In the genomic region with DNA sequence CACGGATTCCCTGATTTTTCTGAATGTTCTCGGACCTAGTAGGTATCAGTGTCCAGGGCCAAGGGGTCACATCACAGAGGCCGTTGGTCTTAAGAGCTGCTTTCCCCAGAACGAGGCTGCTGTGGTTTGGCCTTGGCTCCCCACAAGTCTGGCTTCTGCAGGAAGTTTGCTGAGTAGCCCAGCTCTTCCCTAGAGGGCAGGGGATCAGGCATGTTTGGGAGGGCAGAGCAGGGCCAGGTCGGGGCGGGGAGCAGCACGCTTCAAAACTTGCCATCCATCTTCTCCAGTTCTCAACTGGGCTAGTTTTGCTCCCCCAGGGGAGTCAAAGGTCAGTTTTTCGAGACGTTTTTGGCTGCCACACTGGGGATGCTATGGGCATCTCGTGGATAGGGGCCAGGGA, we compare ENCODE assay signal across 22 cellular contexts.
"Had no signal": no experiment of that assay in that cellular context is flagged by ENCODE, and none has a peak within 500 bp of the region (broad histone marks: within the 10 kb centered on the region; RNA-seq: fewer than 3 reads in every experiment).

No MANE protein-coding gene starts in this region.

- H3K9me3 Mint-ChIP-seq: activated B cell treated with CpG ODN at 0.5 μM for 24 hours; activated CD8-positive, alpha-beta T cell treated with anti-CD3 and anti-CD28 coated beads for 36 hours; activated naive CD4-positive, alpha-beta T cell treated with anti-CD3 and anti-CD28 coated beads for 36 hours; activated T-cell treated with anti-CD3 and anti-CD28 coated beads, Interleukin-2, amount 50 U/mL, for 4 hours; activated T-helper 2 cell treated with anti-CD3 and anti-CD28 coated beads, Interferon-gamma antibody, Interleukin-2, Interleukin-4, amounts not matched to agents 10 μg/mL and 5 μg/mL and 100 μg/mL, durations not matched to agents 14 hours and 24 hours and 36 hours; endodermal cell; nephron had no signal

- DNase-seq: activated B cell treated with CpG ODN at 0.5 μM for 24 hours; activated CD4-positive, alpha-beta T cell treated with anti-CD3 and anti-CD28 coated beads for 36 hours; activated CD8-positive, alpha-beta T cell treated with anti-CD3 and anti-CD28 coated beads for 36 hours; activated naive CD4-positive, alpha-beta T cell treated with anti-CD3 and anti-CD28 coated beads for 36 hours; activated T-cell treated with anti-CD3 and anti-CD28 coated beads, Interleukin-2, amount 50 U/mL, for 4 hours; amygdala; cerebellar nuclear complex; esophagus squamous epithelium; hypothalamus; left ventricle myocardium superior; mammary epithelial cell; midbrain; nucleus accumbens; sigmoid colon; stimulated activated CD4-positive, alpha-beta T cell treated with anti-CD3 and anti-CD28 coated beads, Interleukin-2, amount 100 ng/mL, for 48 hours; stimulated activated naive CD4-positive, alpha-beta T cell; T1000 had no signal

- H3K27ac Mint-ChIP-seq: activated B cell treated with CpG ODN at 0.5 μM for 24 hours; activated CD4-positive, alpha-beta T cell treated with anti-CD3 and anti-CD28 coated beads for 36 hours; activated CD8-positive, alpha-beta T cell treated with anti-CD3 and anti-CD28 coated beads for 36 hours; activated naive CD4-positive, alpha-beta T cell treated with anti-CD3 and anti-CD28 coated beads for 36 hours; activated T-helper 2 cell treated with anti-CD3 and anti-CD28 coated beads, Interferon-gamma antibody, Interleukin-2, Interleukin-4, amounts not matched to agents 10 μg/mL and 5 μg/mL and 100 μg/mL, durations not matched to agents 14 hours and 24 hours and 36 hours; endodermal cell had no signal

- H3K4me3 ChIP-seq: coronary artery, esophagus squamous epithelium, gastroesophageal sphincter, sigmoid colon had no signal

- H3K27me3 ChIP-seq: esophagus squamous epithelium, gastroesophageal sphincter, sigmoid colon had no signal

- H3K27ac ChIP-seq: coronary artery, esophagus squamous epithelium, gastroesophageal sphincter had no signal

- H3K9me3 ChIP-seq: esophagus squamous epithelium, gastroesophageal sphincter, sigmoid colon had no signal

- H3K36me3 ChIP-seq: esophagus squamous epithelium, gastroesophageal sphincter, sigmoid colon had no signal

- ATAC-seq: activated CD4-positive, alpha-beta T cell treated with anti-CD3 and anti-CD28 coated beads for 36 hours; activated CD8-positive, alpha-beta T cell treated with anti-CD3 and anti-CD28 coated beads for 36 hours; activated T-cell treated with anti-CD3 and anti-CD28 coated beads, Interleukin-2, amount 50 U/mL, for 4 hours; gastroesophageal sphincter; left ventricle myocardium superior had no signal

- H3K27me3 Mint-ChIP-seq: activated CD4-positive, alpha-beta T cell treated with anti-CD3 and anti-CD28 coated beads for 36 hours; activated CD8-positive, alpha-beta T cell treated with anti-CD3 and anti-CD28 coated beads for 36 hours had no signal

- H3K4me3 Mint-ChIP-seq: activated B cell treated with CpG ODN at 0.5 μM for 24 hours; activated CD4-positive, alpha-beta T cell treated with anti-CD3 and anti-CD28 coated beads for 36 hours; activated CD8-positive, alpha-beta T cell treated with anti-CD3 and anti-CD28 coated beads for 36 hours; activated naive CD4-positive, alpha-beta T cell treated with anti-CD3 and anti-CD28 coated beads for 36 hours; activated T-cell treated with anti-CD3 and anti-CD28 coated beads, Interleukin-2, amount 50 U/mL, for 4 hours; endodermal cell; nephron had no signal
